ENCODE assay signal across 8 cellular contexts in the genomic region with DNA sequence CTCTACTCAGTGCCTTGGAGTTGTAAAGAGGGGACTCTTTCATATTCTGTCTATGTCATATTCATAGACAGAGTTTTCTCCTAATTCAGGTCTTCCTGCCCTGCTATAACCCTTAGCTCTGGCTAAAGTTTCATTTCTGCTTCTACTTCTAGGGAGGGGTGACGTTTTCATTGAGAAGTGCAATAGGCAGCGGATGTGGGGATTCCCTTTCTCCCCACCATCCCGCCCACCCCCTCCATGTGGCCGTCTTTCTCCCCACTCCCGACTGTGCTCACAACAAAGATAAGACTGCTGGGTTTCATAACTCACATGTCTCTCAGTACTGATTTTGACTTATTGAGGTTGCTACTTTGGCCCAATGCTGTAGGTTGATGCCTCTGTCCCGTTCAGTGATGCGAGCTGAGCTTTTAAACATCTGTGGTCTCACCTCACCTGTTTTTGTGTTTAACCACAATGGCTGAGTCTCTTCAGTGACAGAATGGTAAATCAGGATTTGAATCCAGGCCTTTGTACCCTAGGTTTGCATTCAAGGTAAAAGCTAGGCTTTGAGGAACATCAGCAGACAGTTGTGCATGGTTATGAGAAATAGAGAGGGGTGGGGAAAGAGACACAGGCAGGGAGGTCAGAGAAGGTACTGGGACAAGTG. TPM values are rescaled to one million over a fixed set of nuclear protein-coding genes. Genes with fewer than 3 reads are reported as not detected.
A peak's percentile ranks its signal among the peaks of the same experiment; 100 is the strongest.
DNase-seq lines count a peak whose midpoint lies in the region; ATAC-seq and TF ChIP-seq lines count a peak whose summit lies in the region.

No MANE protein-coding gene starts in this region.

- ATAC-seq in GM19351 (IDR thresholded peaks at IDR 0.05; ENCODE audit: unreplicated experiment) (peak; percentile 88), HG03095 (IDR thresholded peaks at IDR 0.05; ENCODE audit: unreplicated experiment) (peak; percentile 79)

- intact Hi-C loops in colonic mucosa (cut with DNase I) = loop anchor here (10.0 kb wide), 2 partner anchors 206 to 416 kb away; no protein-coding TSS in a partner anchor

- H3K4me1 ChIP-seq in tibial nerve (peaks cover 0 to 12% (median 0%) of the 10 kb centered on the region in 4 donors), colonic mucosa (no peaks in the 10 kb centered on the region)

- no peak overlapping the region for H3K4me3 ChIP-seq in tibial nerve
- H3K4me3 ChIP-seq in colonic mucosa = no peak overlapping the region

- no peak for TF ChIP-seq POLR2A in tibial nerve (IDR thresholded peaks at IDR 0.05)

- H3K9me3 ChIP-seq in tibial nerve (no peaks in the 10 kb centered on the region), colonic mucosa (no peaks in the 10 kb centered on the region)

- CTCF ChIA-PET in RWPE1 (lab: Yijun Ruan, JAX) = no interaction called here

- H3K27ac ChIP-seq in tibial nerve (no peak overlapping the region), RWPE1 (no peak overlapping the region), colonic mucosa (no peak overlapping the region)

- 71 to 84% methylated on average over 7 of the region's 7 CpGs for WGBS in tibial nerve, 2 donors

- TF ChIP-seq CTCF in tibial nerve (IDR thresholded peaks at IDR 0.05) = no peak
- no peak for TF ChIP-seq CTCF in RWPE1 (conservative IDR thresholded peaks at IDR 0.05; ENCODE audit: low read depth)
- no peak for TF ChIP-seq CTCF in colonic mucosa (IDR thresholded peaks at IDR 0.05)

- H3K9ac ChIP-seq in colonic mucosa (ENCODE audit: low read depth in 2 of 2, low read length in 2 of 2) = no peak overlapping the region

- peak; percentile 2 for DNase-seq in activated CD4-positive, alpha-beta T cell treated with anti-CD3 and anti-CD28 coated beads, Interleukin-2, amount 50 U/mL, for 1 hour
- DNase-seq in stimulated activated CD4-positive, alpha-beta T cell treated with anti-CD3 and anti-CD28 coated beads, Interleukin-2, amount 100 ng/mL, for 48 hours = peak; percentile 26 to 47
- DNase-seq in UCSD-AML1 (lab: John Stamatoyannopoulos, UW; ENCODE audit: unreplicated experiment) = no peak
- no peak for DNase-seq in tibial nerve (ENCODE audit: low spot score in 2 of 2)
- no peak for DNase-seq in RWPE1 (ENCODE audit: low spot score)
- no peak for DNase-seq in colonic mucosa

- no peaks in the 10 kb centered on the region for H3K36me3 ChIP-seq in tibial nerve
- H3K36me3 ChIP-seq in colonic mucosa = no peaks in the 10 kb centered on the region

- POLR2A ChIA-PET in RWPE1 (lab: Yijun Ruan, JAX; ENCODE audit: low non-redundant PET) = interaction anchor here (0.5 kb wide), 1 partner anchor 105 kb away, joined by 9 read pairs; no protein-coding TSS in a partner anchor

- H3K27me3 ChIP-seq in tibial nerve (no peaks in the 10 kb centered on the region), colonic mucosa (no peaks in the 10 kb centered on the region)

- no peak for TF ChIP-seq EP300 in tibial nerve (IDR thresholded peaks at IDR 0.05)

RNA-seq across cellular contexts. Expression of gene KIF14, which starts 7.8 kb away (rescaled TPM):
- total RNA-seq in tibial nerve = under 1 TPM in 2 of 4 donors, not detected in 2; 0.20 to 0.30 TPM
- total RNA-seq in colonic mucosa = 1 to 10 TPM; 2.7 to 8.2 TPM

RNA-seq across cellular contexts. Expression of gene DDX59, which starts 41.4 kb away (rescaled TPM):
- 10 to 100 TPM; 11.4 to 31.5 (median 18.5) TPM for total RNA-seq in tibial nerve
- total RNA-seq in colonic mucosa = 10 to 100 TPM; 10.2 to 14.6 TPM

Comparison
In these comparisons a context has a peak if more than half of its experiments do, and no peak if none do; other contexts are left out.
1. DNase-seq: peak in activated CD4-positive, alpha-beta T cell treated with anti-CD3 and anti-CD28 coated beads, Interleukin-2, amount 50 U/mL, for 1 hour (single experiment) and stimulated activated CD4-positive, alpha-beta T cell treated with anti-CD3 and anti-CD28 coated beads, Interleukin-2, amount 100 ng/mL, for 48 hours (2 of 2); none in UCSD-AML1 (single experiment), tibial nerve (0 of 2), RWPE1 (single experiment) and colonic mucosa (single experiment).